5 cellular contexts compared by ENCODE assay signal in genomic region chr11:17252704-17253103, GRCh38.
"Had no signal": no experiment of that assay in that cellular context is flagged by ENCODE, and none has a peak within 500 bp of the region (broad histone marks: within the 10 kb centered on the region; RNA-seq: fewer than 3 reads in every experiment).

No MANE protein-coding gene starts in this region.

- H3K27ac Mint-ChIP-seq: IgD-negative memory B cell had no signal

- DNase-seq: IMR-90, KBM-7 had no signal

- ATAC-seq: HepG2, K562 had no signal

- H3K4me3 Mint-ChIP-seq: IgD-negative memory B cell had no signal

- H3K4me1 Mint-ChIP-seq: IgD-negative memory B cell had no signal

- H3K9me3 Mint-ChIP-seq: IgD-negative memory B cell had no signal
